In the genomic region with DNA sequence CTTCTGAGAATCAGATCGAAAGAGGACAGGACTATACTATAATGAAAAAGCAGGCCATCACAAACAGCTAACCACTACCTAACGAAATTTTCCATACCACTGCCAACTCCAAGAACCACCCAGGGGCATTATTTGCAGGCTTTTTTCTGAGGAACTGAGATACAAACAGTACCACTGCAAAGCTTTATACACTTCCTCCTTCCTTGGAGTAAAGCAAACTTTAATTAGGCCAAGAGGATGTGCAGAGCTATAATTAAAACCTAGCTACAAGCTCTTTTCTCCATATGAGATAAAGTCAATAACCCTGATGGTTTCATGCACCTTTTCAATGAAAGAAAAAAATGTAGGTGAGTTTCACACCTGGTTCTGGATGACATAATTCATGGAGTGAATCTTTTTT, we compare ENCODE assay signal across 25 cellular contexts.
DNase-seq lines count a peak whose midpoint lies in the region; ATAC-seq lines count a peak whose summit lies in the region.
"Had no signal": no experiment of that assay in that cellular context is flagged by ENCODE, and none has a peak within 500 bp of the region (broad histone marks: within the 10 kb centered on the region; RNA-seq: fewer than 3 reads in every experiment).

No MANE protein-coding gene starts in this region.

- DNase-seq in DMS153 (lab: John Stamatoyannopoulos, UW) = peak; percentile 10
- no peak for DNase-seq in DMS153 treated with DMSO at 0.1 percent for 48 hours (lab: John Stamatoyannopoulos, UW; ENCODE audit: unreplicated experiment)
- no peak for DNase-seq in CD4-positive, alpha-beta memory T cell
- DNase-seq in NCI-H146 treated with DMSO at 0.1 percent for 48 hours (lab: John Stamatoyannopoulos, UW; ENCODE audit: unreplicated experiment) = peak; percentile 58
- no peak for DNase-seq in activated gamma-delta T cell treated with Interleukin-2 at 50 U/mL for 16 hours
- no peak for DNase-seq in mucosa of gallbladder (ENCODE audit: low spot score)
- DNase-seq in T1000 (lab: John Stamatoyannopoulos, UW) = no peak
- DNase-seq: 8988T; activated CD4-positive, alpha-beta T cell treated with anti-CD3 and anti-CD28 coated beads, Interleukin-2, amount 50 U/mL, for 1 hour; amniotic stem cell; cortex of kidney; DMS 273 treated with DMSO at 0.1 percent for 48 hours; GF-D8; heart right ventricle; HFFc6; left ventricle myocardium superior; NCI-H1694 treated with DMSO at 0.1 percent for 48 hours; NCI-H446; NK-92 treated with Interleukin-12 subunit alpha and Interleukin-12 subunit beta, amount 100 ng/mL, for 24 hours; stimulated activated CD4-positive, alpha-beta T cell treated with anti-CD3 and anti-CD28 coated beads, Interleukin-4, amount 100 ng/mL, for 24 hours; SW 1271 had no signal

- peaks cover 61 to 74% of the 10 kb centered on the region in 2 donors for H3K36me3 Mint-ChIP-seq in CD4-positive, alpha-beta memory T cell
- peaks cover 98% of the 10 kb centered on the region for H3K36me3 Mint-ChIP-seq in activated T-helper 17 cell treated with anti-CD3 and anti-CD28 coated beads, Interleukin-2, amount 50 U/mL, for 72 hours (ENCODE audit: low read depth)

- peaks cover 6% of the 10 kb centered on the region for H3K36me3 ChIP-seq in CD4-positive, alpha-beta memory T cell (ENCODE audit: insufficient read depth, low read length)

- peak overlapping the region in 3 of 8 donors; percentile 9 to 34 (median 33) for H3K4me3 Mint-ChIP-seq in CD4-positive, alpha-beta memory T cell
- H3K4me3 Mint-ChIP-seq in activated T-helper 17 cell treated with anti-CD3 and anti-CD28 coated beads, Interleukin-2, amount 50 U/mL, for 72 hours = no peak overlapping the region
- H3K4me3 Mint-ChIP-seq: HFFc6 had no signal

- intact Hi-C loops in CD4-positive, alpha-beta memory T cell (cut with micrococcal nuclease) = no loop called here

- peak overlapping the region in 6 of 7 donors; percentile 8 to 88 (median 62) for H3K27ac Mint-ChIP-seq in CD4-positive, alpha-beta memory T cell
- peak overlapping the region; percentile 43 for H3K27ac Mint-ChIP-seq in activated T-helper 17 cell treated with anti-CD3 and anti-CD28 coated beads, Interleukin-2, amount 50 U/mL, for 72 hours
- H3K27ac Mint-ChIP-seq: HFFc6 had no signal

- H3K9me3 Mint-ChIP-seq in CD4-positive, alpha-beta memory T cell = no peaks in the 10 kb centered on the region
- H3K9me3 Mint-ChIP-seq in activated T-helper 17 cell treated with anti-CD3 and anti-CD28 coated beads, Interleukin-2, amount 50 U/mL, for 72 hours = no peaks in the 10 kb centered on the region
- H3K9me3 Mint-ChIP-seq: HFFc6 had no signal

- no peaks in the 10 kb centered on the region for H3K27me3 Mint-ChIP-seq in CD4-positive, alpha-beta memory T cell
- no peaks in the 10 kb centered on the region for H3K27me3 Mint-ChIP-seq in activated T-helper 17 cell treated with anti-CD3 and anti-CD28 coated beads, Interleukin-2, amount 50 U/mL, for 72 hours

- peaks cover 58% of the 10 kb centered on the region for H3K4me1 ChIP-seq in CD4-positive, alpha-beta memory T cell (ENCODE audit: insufficient read depth, low read length)

- CTCF ChIA-PET in CD4-positive, alpha-beta memory T cell (lab: Charles Lee; ENCODE audit: partially characterized antibody) = interaction anchor here (1.2 to 2.3 kb wide), 6 partner anchors 9 to 130 kb away, joined by 3 to 15 read pairs (median 4); a partner anchor contains a TSS

- H3K4me3 ChIP-seq in CD4-positive, alpha-beta memory T cell (ENCODE audit: low read length in 2 of 2) = no peak overlapping the region
- H3K4me3 ChIP-seq: heart right ventricle, smooth muscle cell had no signal

- H3K27me3 ChIP-seq in CD4-positive, alpha-beta memory T cell (ENCODE audit: insufficient read depth, low read length) = no peaks in the 10 kb centered on the region
- H3K27me3 ChIP-seq: heart right ventricle had no signal

- POLR2A ChIA-PET in CD4-positive, alpha-beta memory T cell (lab: Charles Lee; ENCODE audit: partially characterized antibody) = interaction anchor here (0.7 to 3.2 kb wide), 6 partner anchors 10 to 80 kb away, joined by 3 to 20 read pairs (median 6); a partner anchor contains a TSS

- peaks cover 42 to 69% (median 58%) of the 10 kb centered on the region in 4 donors for H3K4me1 Mint-ChIP-seq in CD4-positive, alpha-beta memory T cell
- H3K4me1 Mint-ChIP-seq in activated T-helper 17 cell treated with anti-CD3 and anti-CD28 coated beads, Interleukin-2, amount 50 U/mL, for 72 hours = peaks cover 24% of the 10 kb centered on the region

- no peaks in the 10 kb centered on the region for H3K9me3 ChIP-seq in CD4-positive, alpha-beta memory T cell (ENCODE audit: control insufficient read depth in 1 of 2, low read length in 2 of 2)
- H3K9me3 ChIP-seq: heart right ventricle had no signal

- no peak for ATAC-seq in activated T-helper 17 cell treated with anti-CD3 and anti-CD28 coated beads, Interleukin-2, amount 50 U/mL, for 72 hours (replicated peaks)
- ATAC-seq: heart right ventricle, left ventricle myocardium superior, Right ventricle myocardium inferior had no signal

- no peak overlapping the region for H3K27ac ChIP-seq in CD4-positive, alpha-beta memory T cell (ENCODE audit: low read depth, low read length)
- H3K27ac ChIP-seq: HL-60 had no signal

Comparison
In these comparisons a context has a peak if more than half of its experiments do, and no peak if none do; other contexts are left out.
1. DNase-seq: peak in DMS153 (single experiment) and NCI-H146 treated with DMSO at 0.1 percent for 48 hours (single experiment); none in DMS153 treated with DMSO at 0.1 percent for 48 hours (single experiment), CD4-positive, alpha-beta memory T cell (0 of 5), activated gamma-delta T cell treated with Interleukin-2 at 50 U/mL for 16 hours (single experiment), mucosa of gallbladder (single experiment) and T1000 (single experiment).